ENCODE assay signal across 23 cellular contexts in genomic region chr6:97712751-97713150, GRCh38.
"Had no signal": no experiment of that assay in that cellular context is flagged by ENCODE, and none has a peak within 500 bp of the region (broad histone marks: within the 10 kb centered on the region; RNA-seq: fewer than 3 reads in every experiment).

No MANE protein-coding gene starts in this region.

- FAIRE-seq: colon, endothelial cell of umbilical vein, islet of Langerhans, keratinocyte had no signal

- H3K9me3 ChIP-seq: esophagus squamous epithelium, gastrocnemius medialis, left lung, lower lobe of right lung, mucosa of descending colon had no signal

- ATAC-seq: gastrocnemius medialis, heart right ventricle, left cardiac atrium, left lung, left ventricle myocardium superior, lower lobe of right lung, mucosa of descending colon had no signal

- DNase-seq: dermis blood vessel endothelial cell; dorsolateral prefrontal cortex; effector CD4-positive, alpha-beta T cell; effector memory CD4-positive, alpha-beta T cell; esophagus squamous epithelium; foreskin fibroblast; foreskin melanocyte; gastrocnemius medialis; glutamatergic neuron; head of caudate nucleus; heart right ventricle; hippocampal formation; left cardiac atrium; left lung; left ventricle myocardium superior; lower lobe of right lung; mesenchymal stem cell; mucosa of descending colon had no signal

- H3K27ac ChIP-seq: coronary artery, dorsolateral prefrontal cortex, esophagus squamous epithelium, gastrocnemius medialis, heart right ventricle, left lung, lower lobe of right lung had no signal

- H3K27me3 ChIP-seq: dorsolateral prefrontal cortex, gastrocnemius medialis, heart right ventricle, left lung had no signal

- H3K4me3 ChIP-seq: coronary artery, dorsolateral prefrontal cortex, esophagus squamous epithelium, gastrocnemius medialis, heart right ventricle, left lung, lower lobe of right lung, mucosa of descending colon had no signal

- H3K4me1 ChIP-seq: esophagus squamous epithelium, gastrocnemius medialis, heart right ventricle, left lung, lower lobe of right lung had no signal

- H3K36me3 ChIP-seq: esophagus squamous epithelium, gastrocnemius medialis, heart right ventricle, left lung, lower lobe of right lung had no signal
